In genomic region chr7:158917818-158918217, GRCh38 we compare ENCODE assay signal across 18 cellular contexts.
DNase-seq lines count a peak whose midpoint lies in the region; ATAC-seq, FAIRE-seq and TF ChIP-seq lines count a peak whose summit lies in the region.
"Had no signal": no experiment of that assay in that cellular context is flagged by ENCODE, and none has a peak within 500 bp of the region (broad histone marks: within the 10 kb centered on the region; RNA-seq: fewer than 3 reads in every experiment).

No MANE protein-coding gene starts in this region.

- no peak overlapping the region for H3K4me2 ChIP-seq in endothelial cell of umbilical vein (ENCODE audit: insufficient read depth, low read length)
- no peak overlapping the region for H3K4me2 ChIP-seq in mesendoderm (ENCODE audit: low read length)

- H3K4me3 Mint-ChIP-seq in activated T-helper 1 cell treated with anti-CD3 and anti-CD28 coated beads, Interleukin-12 subunit alpha, Interleukin-12 subunit beta, Interleukin-2, Interleukin-4 antibody, amounts not matched to agents 30 ng/mL and 10 ng/mL and 1 ng/mL, durations not matched to agents 14 hours and 24 hours and 36 hours = no peak overlapping the region
- H3K4me3 Mint-ChIP-seq: CD4-positive, alpha-beta memory T cell had no signal

- H3K79me2 ChIP-seq in endothelial cell of umbilical vein (ENCODE audit: control insufficient read depth, insufficient read depth, low read length) (no peaks in the 10 kb centered on the region), mesendoderm (ENCODE audit: control insufficient read depth, insufficient read depth, low read length) (no peaks in the 10 kb centered on the region)

- H2BK5ac ChIP-seq in mesendoderm (ENCODE audit: low read length) = no peak overlapping the region

- no peaks in the 10 kb centered on the region for H3K9me1 ChIP-seq in endothelial cell of umbilical vein (replicated peaks; ENCODE audit: control insufficient read depth, extremely low read depth, insufficient read depth, low read length)

- H4K5ac ChIP-seq in mesendoderm (ENCODE audit: low read length) = no peak overlapping the region

- POLR2A ChIA-PET in endothelial cell of umbilical vein (lab: Charles Lee) = no interaction called here

- peak; percentile 72 for FAIRE-seq in endothelial cell of umbilical vein (lab: Jason Lieb, UNC)
- FAIRE-seq: GM12891, GM18507, H54 had no signal

- no TSS peak for BruUV-seq in endothelial cell of umbilical vein (replicated peaks; lab: Mats Ljungman, UMichigan)

- intact Hi-C loops in endothelial cell of umbilical vein (cut with micrococcal nuclease) (no loop called here), Right ventricle myocardium superior (cut with DNase I) (no loop called here)
- intact Hi-C loops in activated T-helper 1 cell treated with anti-CD3 and anti-CD28 coated beads, Interleukin-12 subunit alpha, Interleukin-12 subunit beta, Interleukin-2, Interleukin-4 antibody, amounts not matched to agents 30 ng/mL and 10 ng/mL and 1 ng/mL, durations not matched to agents 14 hours and 24 hours and 36 hours (cut with micrococcal nuclease) = no loop called here

- no peaks in the 10 kb centered on the region for H3K27me3 Mint-ChIP-seq in activated T-helper 1 cell treated with anti-CD3 and anti-CD28 coated beads, Interleukin-12 subunit alpha, Interleukin-12 subunit beta, Interleukin-2, Interleukin-4 antibody, amounts not matched to agents 30 ng/mL and 10 ng/mL and 1 ng/mL, durations not matched to agents 14 hours and 24 hours and 36 hours (ENCODE audit: insufficient read depth)
- H3K27me3 Mint-ChIP-seq: CD4-positive, alpha-beta memory T cell had no signal

- peaks cover 34% of the 10 kb centered on the region for H3K36me3 Mint-ChIP-seq in activated T-helper 1 cell treated with anti-CD3 and anti-CD28 coated beads, Interleukin-12 subunit alpha, Interleukin-12 subunit beta, Interleukin-2, Interleukin-4 antibody, amounts not matched to agents 30 ng/mL and 10 ng/mL and 1 ng/mL, durations not matched to agents 14 hours and 24 hours and 36 hours (ENCODE audit: low read depth)

- no peak for TF ChIP-seq CTCF in endothelial cell of umbilical vein (IDR thresholded peaks at IDR 0.05; ENCODE audit: extremely low read depth in 1 of 2, insufficient read depth in 1 of 2, low read depth in 1 of 2, low read length in 2 of 2)

- H3K4me1 ChIP-seq in endothelial cell of umbilical vein (ENCODE audit: control insufficient read depth, extremely low read depth, insufficient read depth, low read length) (peaks cover 5% of the 10 kb centered on the region), mesendoderm (ENCODE audit: control insufficient read depth, low read depth, low read length) (no peaks in the 10 kb centered on the region)
- H3K4me1 ChIP-seq: HAP-1 had no signal

- H3K36me3 ChIP-seq in endothelial cell of umbilical vein (ENCODE audit: control insufficient read depth in 2 of 2, extremely low read depth in 1 of 2, insufficient read depth in 2 of 2, low read length in 2 of 2) (peaks cover 5 to 11% of the 10 kb centered on the region in 2 experiments), mesendoderm (ENCODE audit: control insufficient read depth, insufficient read depth, low read length) (peaks cover 3% of the 10 kb centered on the region)

- H3K9me3 ChIP-seq in endothelial cell of umbilical vein (replicated peaks; ENCODE audit: control insufficient read depth, insufficient read depth, low read length) = no peaks in the 10 kb centered on the region
- H3K9me3 ChIP-seq: HAP-1 had no signal

- no peak overlapping the region for H3K27ac Mint-ChIP-seq in activated T-helper 1 cell treated with anti-CD3 and anti-CD28 coated beads, Interleukin-12 subunit alpha, Interleukin-12 subunit beta, Interleukin-2, Interleukin-4 antibody, amounts not matched to agents 30 ng/mL and 10 ng/mL and 1 ng/mL, durations not matched to agents 14 hours and 24 hours and 36 hours
- H3K27ac Mint-ChIP-seq: CD4-positive, alpha-beta memory T cell had no signal

- H3K27ac ChIP-seq in endothelial cell of umbilical vein (ENCODE audit: insufficient read depth, low read depth, low read length) (no peak overlapping the region), mesendoderm (ENCODE audit: low read depth, low read length) (no peak overlapping the region)

- H2AK5ac ChIP-seq in mesendoderm (ENCODE audit: low read length) = no peak overlapping the region

- H3K9ac ChIP-seq in endothelial cell of umbilical vein (replicated peaks; ENCODE audit: extremely low read depth, insufficient read depth, low read length) (no peak overlapping the region), mesendoderm (ENCODE audit: low read length) (no peak overlapping the region)

- no peak for TF ChIP-seq POLR2A in endothelial cell of umbilical vein (IDR thresholded peaks at IDR 0.05; ENCODE audit: low read depth, low read length)

- H3K27me3 ChIP-seq in endothelial cell of umbilical vein (ENCODE audit: control insufficient read depth in 2 of 2, insufficient read depth in 2 of 2, low read length in 2 of 2) = no peaks in the 10 kb centered on the region
- H3K27me3 ChIP-seq in mesendoderm (ENCODE audit: insufficient read depth, low read length, poor library complexity) = no peaks in the 10 kb centered on the region

- peak overlapping the region; percentile 0 for H2AFZ ChIP-seq in endothelial cell of umbilical vein (ENCODE audit: low read depth, low read length)

- no peak overlapping the region for H2BK15ac ChIP-seq in mesendoderm (replicated peaks; ENCODE audit: low read depth)

- H3K4ac ChIP-seq in mesendoderm (ENCODE audit: low read depth, low read length) = no peak overlapping the region

- H4K8ac ChIP-seq in mesendoderm (ENCODE audit: low read depth, low read length) = no peak overlapping the region

- no peaks in the 10 kb centered on the region for H3K9me3 Mint-ChIP-seq in activated T-helper 1 cell treated with anti-CD3 and anti-CD28 coated beads, Interleukin-12 subunit alpha, Interleukin-12 subunit beta, Interleukin-2, Interleukin-4 antibody, amounts not matched to agents 30 ng/mL and 10 ng/mL and 1 ng/mL, durations not matched to agents 14 hours and 24 hours and 36 hours
- H3K9me3 Mint-ChIP-seq: CD4-positive, alpha-beta memory T cell had no signal

- no peak overlapping the region for H3K56ac ChIP-seq in mesendoderm (ENCODE audit: low read length)

- DNase-seq in dermis blood vessel endothelial cell = peak; percentile 35
- DNase-seq in endothelial cell of umbilical vein (ENCODE audit: low read depth, low spot score) = peak; percentile 69
- peak; percentile 36 for DNase-seq in mesendoderm
- DNase-seq in Right ventricle myocardium superior = no peak
- no peak for DNase-seq in activated T-helper 1 cell treated with anti-CD3 and anti-CD28 coated beads, Interleukin-12 subunit alpha, Interleukin-12 subunit beta, Interleukin-2, Interleukin-4 antibody, amounts not matched to agents 30 ng/mL and 10 ng/mL and 1 ng/mL, durations not matched to agents 14 hours and 24 hours and 36 hours (ENCODE audit: low spot score)
- DNase-seq in stimulated activated CD4-positive, alpha-beta T cell treated with anti-CD3 and anti-CD28 coated beads, Interleukin-4, amount 100 ng/mL, for 24 hours = no peak
- DNase-seq: C1 segment of cervical spinal cord; Calu3; CD4-positive, alpha-beta memory T cell; COR-L47; DMS53; DMS79 treated with DMSO at 0.1 percent for 48 hours; GF-D8; GOT3 had no signal

- no peak overlapping the region for H3K23ac ChIP-seq in mesendoderm (ENCODE audit: low read length)

- no peak overlapping the region for H2BK120ac ChIP-seq in mesendoderm (ENCODE audit: low read depth, low read length)

- dilution Hi-C loops in endothelial cell of umbilical vein (cut with MboI; ENCODE audit: extremely low pct_ligation_motif_present, low sequenced_read_pairs) = no loop called here

- H3K4me3 ChIP-seq in endothelial cell of umbilical vein (replicated peaks in 1 of 3; ENCODE audit: insufficient read depth in 1 of 3, low read depth in 1 of 3, low read length in 3 of 3) (no peak overlapping the region), mesendoderm (ENCODE audit: low read length) (no peak overlapping the region)
- H3K4me3 ChIP-seq: HAP-1 had no signal

- 100% methylated on average over 2 of the region's 9 CpGs for WGBS in mesendoderm (ENCODE audit: extremely low coverage, insufficient coverage, low lambda C conversion rate)

- CTCF ChIA-PET in endothelial cell of umbilical vein (lab: Charles Lee) = no interaction called here

- H4K20me1 ChIP-seq in endothelial cell of umbilical vein (replicated peaks; ENCODE audit: control insufficient read depth, extremely low read depth, insufficient read depth, low read length) = no peaks in the 10 kb centered on the region

- no peaks in the 10 kb centered on the region for H3K79me1 ChIP-seq in mesendoderm (ENCODE audit: low read length)

- no peaks in the 10 kb centered on the region for H3K4me1 Mint-ChIP-seq in activated T-helper 1 cell treated with anti-CD3 and anti-CD28 coated beads, Interleukin-12 subunit alpha, Interleukin-12 subunit beta, Interleukin-2, Interleukin-4 antibody, amounts not matched to agents 30 ng/mL and 10 ng/mL and 1 ng/mL, durations not matched to agents 14 hours and 24 hours and 36 hours (ENCODE audit: low read depth)
- H3K4me1 Mint-ChIP-seq: CD4-positive, alpha-beta memory T cell had no signal

- ATAC-seq in Right ventricle myocardium superior (ENCODE audit: poor library complexity) = no peak

- H3K18ac ChIP-seq in mesendoderm (ENCODE audit: low read length) = no peak overlapping the region

TF ChIP-seq in endothelial cell of umbilical vein, 7 proteins besides CTCF, POLR2A, EP300 and RAD21:
- TF ChIP-seq JUN (IDR thresholded peaks at IDR 0.05; ENCODE audit: borderline replicate concordance, insufficient read depth, insufficient read length, low read depth) (no peak), MAX (IDR thresholded peaks at IDR 0.05; ENCODE audit: insufficient read depth, insufficient read length) (no peak), EZH2 (IDR thresholded peaks at IDR 0.05; ENCODE audit: borderline replicate concordance, low read depth, low read length, severe bottlenecking) (no peak), MYC (IDR thresholded peaks at IDR 0.05; ENCODE audit: low read depth, low read length) (no peak), FOS (IDR thresholded peaks at IDR 0.05; ENCODE audit: borderline replicate concordance, insufficient read depth, low read length) (no peak), GATA2 (IDR thresholded peaks at IDR 0.05; ENCODE audit: insufficient read depth, insufficient read length, low read depth, low read length) (no peak), POLR2AphosphoS5 (IDR thresholded peaks at IDR 0.05; ENCODE audit: insufficient read depth, low read depth, low read length) (no peak)

Comparison
In these comparisons a context has a peak if more than half of its experiments do, and no peak if none do; other contexts are left out.
1. DNase-seq: peak in dermis blood vessel endothelial cell (single experiment), endothelial cell of umbilical vein (single experiment) and mesendoderm (single experiment); none in Right ventricle myocardium superior (single experiment), activated T-helper 1 cell treated with anti-CD3 and anti-CD28 coated beads, Interleukin-12 subunit alpha, Interleukin-12 subunit beta, Interleukin-2, Interleukin-4 antibody, amounts not matched to agents 30 ng/mL and 10 ng/mL and 1 ng/mL, durations not matched to agents 14 hours and 24 hours and 36 hours (single experiment) and stimulated activated CD4-positive, alpha-beta T cell treated with anti-CD3 and anti-CD28 coated beads, Interleukin-4, amount 100 ng/mL, for 24 hours (single experiment).